ENCODE assay signal across 22 cellular contexts in genomic region chr1:75720325-75720724, GRCh38.
"Had no signal": no experiment of that assay in that cellular context is flagged by ENCODE, and none has a peak within 500 bp of the region (broad histone marks: within the 10 kb centered on the region; RNA-seq: fewer than 3 reads in every experiment).

No MANE protein-coding gene starts in this region.

- DNase-seq: activated CD4-positive, alpha-beta T cell treated with anti-CD3 and anti-CD28 coated beads for 1 hour; activated CD4-positive, alpha-beta T cell treated with anti-CD3 and anti-CD28 coated beads, Interleukin-2, amount 50 U/mL, for 1 hour; activated CD8-positive, alpha-beta memory T cell treated with anti-CD3 and anti-CD28 coated beads, Interleukin-2, amount 50 U/mL, for 48 hours; activated effector memory CD4-positive, alpha-beta T cell treated with Interleukin-2 at 50 U/mL for 16 hours; activated naive CD4-positive, alpha-beta T cell treated with anti-CD3 and anti-CD28 coated beads for 36 hours; activated naive CD8-positive, alpha-beta T cell treated with anti-CD3 and anti-CD28 coated beads, Interleukin-2, amount 10 ng/mL, durations not matched to agents 7 days and 5 days; activated T-cell treated with anti-CD3 and anti-CD28 coated beads, Interleukin-2, amount 50 U/mL, for 72 hours; amniotic stem cell; heart left ventricle; islet precursor cell; left cardiac atrium; posterior cingulate gyrus; stimulated activated CD4-positive, alpha-beta T cell treated with anti-CD3 and anti-CD28 coated beads, Interleukin-2, amount 100 ng/mL, for 48 hours; stimulated activated CD8-positive, alpha-beta memory T cell treated with anti-CD3 and anti-CD28 coated beads, Interleukin-4, amount 100 ng/mL, for 48 hours; stimulated activated naive B cell treated with anti-CD40 and anti-IgM and Interleukin-4, amounts not matched to agents 10 μg/mL and 1 μg/mL and 100 μg/mL, for 72 hours; T-helper 9 cell; testis; trophoblast cell had no signal

- H3K4me1 ChIP-seq: breast epithelium had no signal

- H3K4me3 ChIP-seq: breast epithelium, coronary artery, heart left ventricle, testis, vagina had no signal

- H3K9me3 ChIP-seq: breast epithelium, heart left ventricle, testis, vagina had no signal

- H3K27ac ChIP-seq: breast epithelium, coronary artery, epithelial cell of prostate, heart left ventricle, testis, vagina had no signal

- H3K36me3 ChIP-seq: breast epithelium, heart left ventricle, vagina had no signal

- ATAC-seq: activated T-cell treated with anti-CD3 and anti-CD28 coated beads, Interleukin-2, amount 50 U/mL, for 72 hours; heart left ventricle; left cardiac atrium; stimulated activated naive B cell treated with anti-CD40 and anti-IgM and Interleukin-4, amounts not matched to agents 10 μg/mL and 1 μg/mL and 100 μg/mL, for 72 hours had no signal

- H3K27me3 ChIP-seq: breast epithelium, heart left ventricle, testis, vagina had no signal
